In genomic region chr12:16349132-16349463, GRCh38 we compare ENCODE assay signal across 8 cellular contexts. TPM values are rescaled to one million over a fixed set of nuclear protein-coding genes. Genes with fewer than 3 reads are reported as not detected.
DNase-seq lines count a peak whose midpoint lies in the region; ATAC-seq and TF ChIP-seq lines count a peak whose summit lies in the region.

No MANE protein-coding gene starts in this region.

- no peak overlapping the region for H3K9ac ChIP-seq in fibroblast of lung (ENCODE audit: insufficient read depth, low read length)

- H3K27ac ChIP-seq in OCI-LY7 (ENCODE audit: low read depth, low read length, poor library complexity, severe bottlenecking): peak overlapping the region; percentile 68
- H3K27ac ChIP-seq in fibroblast of lung (ENCODE audit: insufficient read depth, low read length): peak overlapping the region; percentile 88

- peaks cover 26% of the 10 kb centered on the region for H3K4me1 ChIP-seq in OCI-LY7 (ENCODE audit: insufficient read depth, low read length, poor library complexity, severe bottlenecking)
- no peaks in the 10 kb centered on the region for H3K4me1 ChIP-seq in fibroblast of lung (ENCODE audit: control insufficient read depth, extremely low read depth, insufficient read depth, low read length)

- peak; percentile 33 for DNase-seq in DMS53 (lab: John Stamatoyannopoulos, UW)
- no peak for DNase-seq in DMS53 treated with DMSO at 0.1 percent for 48 hours (lab: John Stamatoyannopoulos, UW; ENCODE audit: unreplicated experiment)
- no peak for DNase-seq in OCI-LY7 (ENCODE audit: low spot score)
- DNase-seq in fibroblast of lung (ENCODE audit: low read depth in 2 of 2): peak; percentile 91 to 97
- DNase-seq in non-pigmented ciliary epithelial cell (ENCODE audit: low read depth): peak; percentile 71
- DNase-seq in NCI-H2171 (lab: John Stamatoyannopoulos, UW): no peak
- no peak for DNase-seq in GDM1 (lab: John Stamatoyannopoulos, UW)

- H3K9me2 ChIP-seq in OCI-LY7 (ENCODE audit: insufficient read depth, low read length): no peaks in the 10 kb centered on the region

- H3K79me2 ChIP-seq in OCI-LY7 (ENCODE audit: insufficient read depth, low read depth, low read length) (peaks cover 48% of the 10 kb centered on the region; the same call in 1 of the 2 replicates), fibroblast of lung (ENCODE audit: control insufficient read depth, insufficient read depth, low read length) (peaks cover 47% of the 10 kb centered on the region)

- peak overlapping the region; percentile 7; the same call in 1 of the 2 replicates for H2AFZ ChIP-seq in OCI-LY7 (ENCODE audit: low read length)
- no peak overlapping the region for H2AFZ ChIP-seq in fibroblast of lung (ENCODE audit: low read length)

- intact Hi-C loops in OCI-LY7 (cut with micrococcal nuclease; ENCODE audit: unreplicated experiment): loop anchor here (2.0 to 5.0 kb wide), 2 partner anchors 150 to 362 kb away; no protein-coding TSS in a partner anchor

- H3K4me2 ChIP-seq in OCI-LY7 (ENCODE audit: low read length) (peak overlapping the region; percentile 61), fibroblast of lung (ENCODE audit: extremely low read depth, insufficient read depth, low read length) (peak overlapping the region; percentile 83)

- H3K27me3 ChIP-seq in fibroblast of lung (ENCODE audit: control insufficient read depth, insufficient read depth, low read length): no peaks in the 10 kb centered on the region

- CTCF ChIA-PET in OCI-LY7 (lab: Charles Lee; ENCODE audit: unreplicated experiment): interaction anchor here (0.6 kb wide), 1 partner anchor 761 kb away, joined by 7 read pairs; no protein-coding TSS in a partner anchor

- TF ChIP-seq CTCF in OCI-LY7 (conservative IDR thresholded peaks at IDR 0.05; ENCODE audit: low read length): no peak
- no peak for TF ChIP-seq CTCF in fibroblast of lung (conservative IDR thresholded peaks at IDR 0.05 in 1 of 2, IDR thresholded peaks at IDR 0.05 in 1 of 2; ENCODE audit: low read depth in 1 of 2, low read length in 2 of 2)

- no peaks in the 10 kb centered on the region for H4K20me1 ChIP-seq in OCI-LY7 (ENCODE audit: insufficient read depth, low read length)
- H4K20me1 ChIP-seq in fibroblast of lung (ENCODE audit: control insufficient read depth, extremely low read depth, insufficient read depth, low read length): no peaks in the 10 kb centered on the region

- H3K36me3 ChIP-seq in OCI-LY7 (ENCODE audit: insufficient read depth, low read length) (peaks cover 25% of the 10 kb centered on the region), fibroblast of lung (ENCODE audit: control insufficient read depth, insufficient read depth, low read length) (no peaks in the 10 kb centered on the region)

- H3K9me3 ChIP-seq in OCI-LY7 (ENCODE audit: low read length) (no peaks in the 10 kb centered on the region), fibroblast of lung (ENCODE audit: control insufficient read depth, insufficient read depth, low read depth, low read length) (no peaks in the 10 kb centered on the region)

- POLR2A ChIA-PET in OCI-LY7 (lab: Charles Lee): interaction anchor here (0.6 to 1.1 kb wide), 4 partner anchors 9 to 437 kb away, joined by 3 to 6 read pairs (median 4); no protein-coding TSS in a partner anchor

- BruUV-seq in OCI-LY7 (replicated peaks; lab: Mats Ljungman, UMichigan): no TSS peak

- ATAC-seq in GM21447 (IDR thresholded peaks at IDR 0.05; ENCODE audit: unreplicated experiment): no peak

- peak overlapping the region; percentile 75 for H3K4me3 ChIP-seq in OCI-LY7 (ENCODE audit: low read depth, low read length, poor library complexity, severe bottlenecking)
- peak overlapping the region; percentile 68 to 99 (median 78) for H3K4me3 ChIP-seq in fibroblast of lung (replicated peaks in 1 of 4; ENCODE audit: control extremely low read depth in 1 of 4, insufficient read depth in 1 of 4, low read depth in 3 of 4, low read length in 4 of 4)

RNA-seq across cellular contexts. Expression of gene MGST1, which starts 1.7 kb away (rescaled TPM):
- total RNA-seq in OCI-LY7 (2014; rRNA removed; shearing (Covaris generic)): 16.5 and 17.9 TPM in 2 replicates
- total RNA-seq in OCI-LY7 (2022) (66.7 and 67.4 TPM in 2 replicates), fibroblast of lung (78.6 and 117 TPM in 2 replicates)
- 386 and 634 TPM in 2 replicates for polyA plus RNA-seq in fibroblast of lung
- polyA plus RNA-seq in fibroblast of lung (2012): 219 and 416 TPM in 2 replicates
- polyA minus RNA-seq in fibroblast of lung (ENCODE audit: low replicate concordance): 83.2 and 290 TPM in 2 replicates

Comparison
In these comparisons a context has a peak if more than half of its experiments do, and no peak if none do; other contexts are left out.
1. DNase-seq: peak in DMS53 (single experiment), fibroblast of lung (2 of 2) and non-pigmented ciliary epithelial cell (single experiment); none in DMS53 treated with DMSO at 0.1 percent for 48 hours (single experiment), OCI-LY7 (single experiment), NCI-H2171 (single experiment) and GDM1 (single experiment).